Comparison of ENCODE assay signal across 18 cellular contexts in genomic region chr10:69285699-69286098, GRCh38. TPM values are rescaled to one million over a fixed set of nuclear protein-coding genes. Genes with fewer than 3 reads are reported as not detected.
DNase-seq lines count a peak whose midpoint lies in the region; ATAC-seq and TF ChIP-seq lines count a peak whose summit lies in the region.
"Had no signal": no experiment of that assay in that cellular context is flagged by ENCODE, and none has a peak within 500 bp of the region (broad histone marks: within the 10 kb centered on the region; RNA-seq: fewer than 3 reads in every experiment).

No MANE protein-coding gene starts in this region.

- H3K4me3 ChIP-seq in GM23338 (no peak overlapping the region), sigmoid colon (no peak overlapping the region), esophagus squamous epithelium (no peak overlapping the region)

- no peaks in the 10 kb centered on the region for H4K20me1 ChIP-seq in GM23338 (replicated peaks; ENCODE audit: insufficient read depth)

- 81 to 85% methylated on average over 4 of the region's 4 CpGs for WGBS in sigmoid colon, 2 donors
- WGBS in esophagus squamous epithelium, 2 donors = 80 to 88% methylated on average over 4 of the region's 4 CpGs

- H3K9me3 Mint-ChIP-seq in GM23338 (no peaks in the 10 kb centered on the region), WTC11 (peaks cover 4% of the 10 kb centered on the region)
- no peaks in the 10 kb centered on the region for H3K9me3 Mint-ChIP-seq in naive thymus-derived CD8-positive, alpha-beta T cell
- H3K9me3 Mint-ChIP-seq: CD8-positive, alpha-beta memory T cell; IgD-negative memory B cell had no signal

- H3K36me3 ChIP-seq in GM23338 (ENCODE audit: insufficient read depth) (no peaks in the 10 kb centered on the region), sigmoid colon (no peaks in the 10 kb centered on the region), esophagus squamous epithelium (no peaks in the 10 kb centered on the region)
- H3K36me3 ChIP-seq: BE2C had no signal

- H3K27me3 Mint-ChIP-seq in GM23338 (ENCODE audit: insufficient read depth, low read depth, poor library complexity) = peaks cover 14% of the 10 kb centered on the region
- H3K27me3 Mint-ChIP-seq in WTC11 (ENCODE audit: low read depth) = no peaks in the 10 kb centered on the region; the same call in 1 of the 2 replicates
- no peaks in the 10 kb centered on the region for H3K27me3 Mint-ChIP-seq in naive thymus-derived CD8-positive, alpha-beta T cell

- H3K36me3 Mint-ChIP-seq in GM23338 (ENCODE audit: low read depth) (no peaks in the 10 kb centered on the region), WTC11 (no peaks in the 10 kb centered on the region)
- H3K36me3 Mint-ChIP-seq in naive thymus-derived CD8-positive, alpha-beta T cell = no peaks in the 10 kb centered on the region
- H3K36me3 Mint-ChIP-seq: CD4-positive, CD25-positive, alpha-beta regulatory T cell; CD8-positive, alpha-beta memory T cell; IgD-negative memory B cell had no signal

- DNase-seq in GM23338 (ENCODE audit: low spot score) (peak; percentile 15), WTC11 (ENCODE audit: low spot score) (no peak), islet precursor cell (peak; percentile 37), sigmoid colon (peak; percentile 36), esophagus squamous epithelium (lab: John Stamatoyannopoulos, UW) (no peak)
- DNase-seq in naive thymus-derived CD8-positive, alpha-beta T cell = no peak
- DNase-seq: ACHN; BE2C; C1 segment of cervical spinal cord; Caco-2; CD4-positive, CD25-positive, alpha-beta regulatory T cell; CD8-positive, alpha-beta memory T cell; GDM1; GOT3; H7 had no signal

- no peaks in the 10 kb centered on the region for H3K9me3 ChIP-seq in sigmoid colon
- no peaks in the 10 kb centered on the region for H3K9me3 ChIP-seq in esophagus squamous epithelium
- H3K9me3 ChIP-seq: BE2C, Caco-2 had no signal

- H3F3A ChIP-seq in GM23338 (replicated peaks; ENCODE audit: low read depth) = no peaks in the 10 kb centered on the region

- H2AFZ ChIP-seq in GM23338 = peak overlapping the region; percentile 77

- POLR2A ChIA-PET in WTC11 (lab: Charles Lee) = interaction anchor here (0.6 kb wide), 1 partner anchor 40 kb away, joined by 3 read pairs; no protein-coding TSS in a partner anchor
- POLR2A ChIA-PET in naive thymus-derived CD8-positive, alpha-beta T cell (lab: Charles Lee) = no interaction called here

- TF ChIP-seq CTCF in GM23338 (conservative IDR thresholded peaks at IDR 0.05; ENCODE audit: low read depth in 2 of 2) (no peak), WTC11 (IDR thresholded peaks at IDR 0.05) (no peak), sigmoid colon (IDR thresholded peaks at IDR 0.05) (no peak), esophagus squamous epithelium (IDR thresholded peaks at IDR 0.05) (no peak)

- H3K4me1 ChIP-seq in GM23338 (ENCODE audit: insufficient read depth) (peaks cover 5% of the 10 kb centered on the region; the same call in 1 of the 2 replicates), sigmoid colon (no peaks in the 10 kb centered on the region), esophagus squamous epithelium (no peaks in the 10 kb centered on the region)
- H3K4me1 ChIP-seq: BE2C, Caco-2 had no signal

- no peak overlapping the region for H3K4me2 ChIP-seq in GM23338

- TF ChIP-seq POLR2A in sigmoid colon (IDR thresholded peaks at IDR 0.05) (no peak), esophagus squamous epithelium (IDR thresholded peaks at IDR 0.05) (no peak)

- CTCF ChIA-PET in WTC11 (lab: Charles Lee) = interaction anchor here (0.8 kb wide), 1 partner anchor 122 kb away, joined by 4 read pairs; no protein-coding TSS in a partner anchor

- no peaks in the 10 kb centered on the region for H3K9me2 ChIP-seq in GM23338 (ENCODE audit: insufficient read depth)

- H3K4me1 Mint-ChIP-seq in GM23338 (peaks cover 10% of the 10 kb centered on the region), WTC11 (peaks cover 15% of the 10 kb centered on the region)
- H3K4me1 Mint-ChIP-seq in naive thymus-derived CD8-positive, alpha-beta T cell = no peaks in the 10 kb centered on the region
- H3K4me1 Mint-ChIP-seq: CD4-positive, CD25-positive, alpha-beta regulatory T cell; CD8-positive, alpha-beta memory T cell had no signal

- intact Hi-C loops in sigmoid colon (cut with DNase I) = no loop called here
- intact Hi-C loops in esophagus squamous epithelium (cut with DNase I) = no loop called here

- H3K79me2 ChIP-seq in GM23338 (replicated peaks; ENCODE audit: insufficient read depth) = no peaks in the 10 kb centered on the region

- H3K27ac ChIP-seq in GM23338 (ENCODE audit: low read depth) (no peak overlapping the region), sigmoid colon (no peak overlapping the region), esophagus squamous epithelium (no peak overlapping the region)

- H3K27ac Mint-ChIP-seq in GM23338 (no peak overlapping the region), WTC11 (no peak overlapping the region)
- no peak overlapping the region for H3K27ac Mint-ChIP-seq in naive thymus-derived CD8-positive, alpha-beta T cell
- H3K27ac Mint-ChIP-seq: CD4-positive, CD25-positive, alpha-beta regulatory T cell; CD8-positive, alpha-beta memory T cell; IgD-negative memory B cell had no signal

- TF ChIP-seq EP300 in sigmoid colon (IDR thresholded peaks at IDR 0.05) = no peak

- H3K27me3 ChIP-seq in GM23338 (ENCODE audit: insufficient read depth) (no peaks in the 10 kb centered on the region), sigmoid colon (peaks cover 0 to 3% (median 0%) of the 10 kb centered on the region in 3 donors), esophagus squamous epithelium (no peaks in the 10 kb centered on the region)
- H3K27me3 ChIP-seq: BE2C had no signal

- peak; percentile 64 for ATAC-seq in GM23338
- ATAC-seq in WTC11 = peak; percentile 44; the same call in 1 of the 2 replicates
- ATAC-seq in HG02973 (IDR thresholded peaks at IDR 0.05; ENCODE audit: unreplicated experiment) = no peak
- no peak for ATAC-seq in naive thymus-derived CD8-positive, alpha-beta T cell
- ATAC-seq: HepG2 had no signal

- H3K4me3 Mint-ChIP-seq in GM23338 (no peak overlapping the region), WTC11 (no peak overlapping the region)
- H3K4me3 Mint-ChIP-seq in naive thymus-derived CD8-positive, alpha-beta T cell = no peak overlapping the region
- H3K4me3 Mint-ChIP-seq: CD4-positive, CD25-positive, alpha-beta regulatory T cell; CD8-positive, alpha-beta memory T cell; IgD-negative memory B cell had no signal

TF ChIP-seq in GM23338, 12 proteins besides CTCF, POLR2A, EP300 and RAD21 (continues in another document):
- TF ChIP-seq STAT1 (IDR thresholded peaks at IDR 0.05; ENCODE audit: unreplicated experiment) (no peak), ZNF114 (CRISPR knock-in tag; IDR thresholded peaks at IDR 0.05) (no peak), CREB1 (CRISPR knock-in tag; IDR thresholded peaks at IDR 0.05; ENCODE audit: low read depth) (no peak), EZH2phosphoT487 (IDR thresholded peaks at IDR 0.05; ENCODE audit: unreplicated experiment) (no peak)
- TF ChIP-seq, protein P1, sequence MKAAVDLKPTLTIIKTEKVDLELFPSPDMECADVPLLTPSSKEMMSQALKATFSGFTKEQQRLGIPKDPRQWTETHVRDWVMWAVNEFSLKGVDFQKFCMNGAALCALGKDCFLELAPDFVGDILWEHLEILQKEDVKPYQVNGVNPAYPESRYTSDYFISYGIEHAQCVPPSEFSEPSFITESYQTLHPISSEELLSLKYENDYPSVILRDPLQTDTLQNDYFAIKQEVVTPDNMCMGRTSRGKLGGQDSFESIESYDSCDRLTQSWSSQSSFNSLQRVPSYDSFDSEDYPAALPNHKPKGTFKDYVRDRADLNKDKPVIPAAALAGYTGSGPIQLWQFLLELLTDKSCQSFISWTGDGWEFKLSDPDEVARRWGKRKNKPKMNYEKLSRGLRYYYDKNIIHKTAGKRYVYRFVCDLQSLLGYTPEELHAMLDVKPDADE (IDR thresholded peaks at IDR 0.05) = no peak

TF ChIP-seq in WTC11, 78 proteins besides CTCF, POLR2A, EP300 and RAD21 (continues in another document):
- TF ChIP-seq, protein P2, sequence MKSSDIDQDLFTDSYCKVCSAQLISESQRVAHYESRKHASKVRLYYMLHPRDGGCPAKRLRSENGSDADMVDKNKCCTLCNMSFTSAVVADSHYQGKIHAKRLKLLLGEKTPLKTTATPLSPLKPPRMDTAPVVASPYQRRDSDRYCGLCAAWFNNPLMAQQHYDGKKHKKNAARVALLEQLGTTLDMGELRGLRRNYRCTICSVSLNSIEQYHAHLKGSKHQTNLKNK (CRISPR knock-in tag; IDR thresholded peaks at IDR 0.05) = no peak
- no peak for TF ChIP-seq CREB1 (CRISPR knock-in tag; IDR thresholded peaks at IDR 0.05)
- TF ChIP-seq, protein P3, sequence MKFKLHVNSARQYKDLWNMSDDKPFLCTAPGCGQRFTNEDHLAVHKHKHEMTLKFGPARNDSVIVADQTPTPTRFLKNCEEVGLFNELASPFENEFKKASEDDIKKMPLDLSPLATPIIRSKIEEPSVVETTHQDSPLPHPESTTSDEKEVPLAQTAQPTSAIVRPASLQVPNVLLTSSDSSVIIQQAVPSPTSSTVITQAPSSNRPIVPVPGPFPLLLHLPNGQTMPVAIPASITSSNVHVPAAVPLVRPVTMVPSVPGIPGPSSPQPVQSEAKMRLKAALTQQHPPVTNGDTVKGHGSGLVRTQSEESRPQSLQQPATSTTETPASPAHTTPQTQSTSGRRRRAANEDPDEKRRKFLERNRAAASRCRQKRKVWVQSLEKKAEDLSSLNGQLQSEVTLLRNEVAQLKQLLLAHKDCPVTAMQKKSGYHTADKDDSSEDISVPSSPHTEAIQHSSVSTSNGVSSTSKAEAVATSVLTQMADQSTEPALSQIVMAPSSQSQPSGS (CRISPR knock-in tag; IDR thresholded peaks at IDR 0.05; ENCODE audit: borderline replicate concordance, low read depth) = no peak
- no peak for TF ChIP-seq ETV6 (CRISPR knock-in tag; IDR thresholded peaks at IDR 0.05)
- TF ChIP-seq NFE2L1 (CRISPR knock-in tag; IDR thresholded peaks at IDR 0.05) = no peak
- TF ChIP-seq, protein P4, sequence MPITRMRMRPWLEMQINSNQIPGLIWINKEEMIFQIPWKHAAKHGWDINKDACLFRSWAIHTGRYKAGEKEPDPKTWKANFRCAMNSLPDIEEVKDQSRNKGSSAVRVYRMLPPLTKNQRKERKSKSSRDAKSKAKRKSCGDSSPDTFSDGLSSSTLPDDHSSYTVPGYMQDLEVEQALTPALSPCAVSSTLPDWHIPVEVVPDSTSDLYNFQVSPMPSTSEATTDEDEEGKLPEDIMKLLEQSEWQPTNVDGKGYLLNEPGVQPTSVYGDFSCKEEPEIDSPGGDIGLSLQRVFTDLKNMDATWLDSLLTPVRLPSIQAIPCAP (CRISPR knock-in tag; IDR thresholded peaks at IDR 0.05) = no peak
- TF ChIP-seq MYBL2 (CRISPR knock-in tag; IDR thresholded peaks at IDR 0.05) = no peak

RNA-seq across cellular contexts. Expression of gene HK1, which starts 7.4 kb away (rescaled TPM):
- 197 and 229 TPM in 2 replicates for total RNA-seq in GM23338 (2014; rRNA removed; shearing (Covaris generic))
- polyA plus RNA-seq in GM23338 (2016; fragmentation: Nextera tagmentation; extraction: Ambion mirVana) (70.0 and 76.6 TPM in 2 replicates), sigmoid colon (10 to 100 TPM; 23.4 to 65.8 (median 34.4) TPM)
- total RNA-seq in WTC11 (2021) (218 to 220 TPM (median 219 TPM) in 3 replicates), sigmoid colon (10 to 100 TPM; 60.7 to 74.9 (median 69.1) TPM), esophagus squamous epithelium (100 to 1,000 TPM; 130 to 189 (median 142) TPM)
- 10 to 100 TPM; 63.5 to 67.1 TPM for total RNA-seq in naive thymus-derived CD8-positive, alpha-beta T cell
- 100 to 1,000 TPM in 1 of 3 donors, 10 to 100 TPM in 2; 89.9 to 129 (median 97.1) TPM for polyA plus RNA-seq in naive thymus-derived CD8-positive, alpha-beta T cell

Comparison
In these comparisons a context has a peak if more than half of its experiments do, and no peak if none do; other contexts are left out.
1. ATAC-seq: peak in GM23338 (single experiment) and WTC11 (single experiment); none in HG02973 (single experiment) and naive thymus-derived CD8-positive, alpha-beta T cell (0 of 2).
2. DNase-seq: peak in GM23338 (single experiment), islet precursor cell (single experiment) and sigmoid colon (single experiment); none in WTC11 (single experiment), esophagus squamous epithelium (single experiment) and naive thymus-derived CD8-positive, alpha-beta T cell (0 of 10).